1 cellular context compared by ENCODE assay signal in genomic region chr5:150357326-150358260, GRCh38.
A peak's percentile ranks its signal among the peaks of the same experiment; 100 is the strongest.
TF ChIP-seq lines count a peak whose summit lies in the region.

A gene with protein sequence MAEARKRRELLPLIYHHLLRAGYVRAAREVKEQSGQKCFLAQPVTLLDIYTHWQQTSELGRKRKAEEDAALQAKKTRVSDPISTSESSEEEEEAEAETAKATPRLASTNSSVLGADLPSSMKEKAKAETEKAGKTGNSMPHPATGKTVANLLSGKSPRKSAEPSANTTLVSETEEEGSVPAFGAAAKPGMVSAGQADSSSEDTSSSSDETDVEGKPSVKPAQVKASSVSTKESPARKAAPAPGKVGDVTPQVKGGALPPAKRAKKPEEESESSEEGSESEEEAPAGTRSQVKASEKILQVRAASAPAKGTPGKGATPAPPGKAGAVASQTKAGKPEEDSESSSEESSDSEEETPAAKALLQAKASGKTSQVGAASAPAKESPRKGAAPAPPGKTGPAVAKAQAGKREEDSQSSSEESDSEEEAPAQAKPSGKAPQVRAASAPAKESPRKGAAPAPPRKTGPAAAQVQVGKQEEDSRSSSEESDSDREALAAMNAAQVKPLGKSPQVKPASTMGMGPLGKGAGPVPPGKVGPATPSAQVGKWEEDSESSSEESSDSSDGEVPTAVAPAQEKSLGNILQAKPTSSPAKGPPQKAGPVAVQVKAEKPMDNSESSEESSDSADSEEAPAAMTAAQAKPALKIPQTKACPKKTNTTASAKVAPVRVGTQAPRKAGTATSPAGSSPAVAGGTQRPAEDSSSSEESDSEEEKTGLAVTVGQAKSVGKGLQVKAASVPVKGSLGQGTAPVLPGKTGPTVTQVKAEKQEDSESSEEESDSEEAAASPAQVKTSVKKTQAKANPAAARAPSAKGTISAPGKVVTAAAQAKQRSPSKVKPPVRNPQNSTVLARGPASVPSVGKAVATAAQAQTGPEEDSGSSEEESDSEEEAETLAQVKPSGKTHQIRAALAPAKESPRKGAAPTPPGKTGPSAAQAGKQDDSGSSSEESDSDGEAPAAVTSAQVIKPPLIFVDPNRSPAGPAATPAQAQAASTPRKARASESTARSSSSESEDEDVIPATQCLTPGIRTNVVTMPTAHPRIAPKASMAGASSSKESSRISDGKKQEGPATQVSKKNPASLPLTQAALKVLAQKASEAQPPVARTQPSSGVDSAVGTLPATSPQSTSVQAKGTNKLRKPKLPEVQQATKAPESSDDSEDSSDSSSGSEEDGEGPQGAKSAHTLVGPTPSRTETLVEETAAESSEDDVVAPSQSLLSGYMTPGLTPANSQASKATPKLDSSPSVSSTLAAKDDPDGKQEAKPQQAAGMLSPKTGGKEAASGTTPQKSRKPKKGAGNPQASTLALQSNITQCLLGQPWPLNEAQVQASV (N-terminal part only) (plus strand): TSS chr5:150357697. CDS start chr5:150357747, 50 bp downstream.

TF ChIP-seq in HepG2, 621 proteins besides CTCF, POLR2A, EP300 and RAD21 (continued from another document and continues in another):
- TF ChIP-seq, protein P1, sequence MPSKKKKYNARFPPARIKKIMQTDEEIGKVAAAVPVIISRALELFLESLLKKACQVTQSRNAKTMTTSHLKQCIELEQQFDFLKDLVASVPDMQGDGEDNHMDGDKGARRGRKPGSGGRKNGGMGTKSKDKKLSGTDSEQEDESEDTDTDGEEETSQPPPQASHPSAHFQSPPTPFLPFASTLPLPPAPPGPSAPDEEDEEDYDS (CRISPR knock-in tag; IDR thresholded peaks at IDR 0.05) = peak; percentile 91
- TF ChIP-seq NFIB (CRISPR knock-in tag; IDR thresholded peaks at IDR 0.05; ENCODE audit: borderline replicate concordance) = no peak
- 0 out of 2 replicates have a peak, but pooled peaks have one; percentile 59 for TF ChIP-seq E2F2 (CRISPR knock-in tag; IDR thresholded peaks at IDR 0.05; ENCODE audit: borderline replicate concordance)
- no peak for TF ChIP-seq ZNF160 (CRISPR knock-in tag; IDR thresholded peaks at IDR 0.05)
- TF ChIP-seq TMF1 (CRISPR knock-in tag; IDR thresholded peaks at IDR 0.05; ENCODE audit: low read depth) = 0 out of 2 replicates have a peak, but pooled peaks have one; percentile 32
- TF ChIP-seq ZNF30 (CRISPR knock-in tag; IDR thresholded peaks at IDR 0.05) = no peak
- TF ChIP-seq ISL2 (CRISPR knock-in tag; IDR thresholded peaks at IDR 0.05) = no peak
- no peak for TF ChIP-seq TEAD2 (CRISPR knock-in tag; IDR thresholded peaks at IDR 0.05)
- no peak for TF ChIP-seq ELF4 (CRISPR knock-in tag; IDR thresholded peaks at IDR 0.05; ENCODE audit: borderline replicate concordance)
- peak; percentile 85 for TF ChIP-seq SP4 (CRISPR knock-in tag; IDR thresholded peaks at IDR 0.05)
- no peak for TF ChIP-seq CC2D1A (CRISPR knock-in tag; IDR thresholded peaks at IDR 0.05)
- TF ChIP-seq, protein P2, sequence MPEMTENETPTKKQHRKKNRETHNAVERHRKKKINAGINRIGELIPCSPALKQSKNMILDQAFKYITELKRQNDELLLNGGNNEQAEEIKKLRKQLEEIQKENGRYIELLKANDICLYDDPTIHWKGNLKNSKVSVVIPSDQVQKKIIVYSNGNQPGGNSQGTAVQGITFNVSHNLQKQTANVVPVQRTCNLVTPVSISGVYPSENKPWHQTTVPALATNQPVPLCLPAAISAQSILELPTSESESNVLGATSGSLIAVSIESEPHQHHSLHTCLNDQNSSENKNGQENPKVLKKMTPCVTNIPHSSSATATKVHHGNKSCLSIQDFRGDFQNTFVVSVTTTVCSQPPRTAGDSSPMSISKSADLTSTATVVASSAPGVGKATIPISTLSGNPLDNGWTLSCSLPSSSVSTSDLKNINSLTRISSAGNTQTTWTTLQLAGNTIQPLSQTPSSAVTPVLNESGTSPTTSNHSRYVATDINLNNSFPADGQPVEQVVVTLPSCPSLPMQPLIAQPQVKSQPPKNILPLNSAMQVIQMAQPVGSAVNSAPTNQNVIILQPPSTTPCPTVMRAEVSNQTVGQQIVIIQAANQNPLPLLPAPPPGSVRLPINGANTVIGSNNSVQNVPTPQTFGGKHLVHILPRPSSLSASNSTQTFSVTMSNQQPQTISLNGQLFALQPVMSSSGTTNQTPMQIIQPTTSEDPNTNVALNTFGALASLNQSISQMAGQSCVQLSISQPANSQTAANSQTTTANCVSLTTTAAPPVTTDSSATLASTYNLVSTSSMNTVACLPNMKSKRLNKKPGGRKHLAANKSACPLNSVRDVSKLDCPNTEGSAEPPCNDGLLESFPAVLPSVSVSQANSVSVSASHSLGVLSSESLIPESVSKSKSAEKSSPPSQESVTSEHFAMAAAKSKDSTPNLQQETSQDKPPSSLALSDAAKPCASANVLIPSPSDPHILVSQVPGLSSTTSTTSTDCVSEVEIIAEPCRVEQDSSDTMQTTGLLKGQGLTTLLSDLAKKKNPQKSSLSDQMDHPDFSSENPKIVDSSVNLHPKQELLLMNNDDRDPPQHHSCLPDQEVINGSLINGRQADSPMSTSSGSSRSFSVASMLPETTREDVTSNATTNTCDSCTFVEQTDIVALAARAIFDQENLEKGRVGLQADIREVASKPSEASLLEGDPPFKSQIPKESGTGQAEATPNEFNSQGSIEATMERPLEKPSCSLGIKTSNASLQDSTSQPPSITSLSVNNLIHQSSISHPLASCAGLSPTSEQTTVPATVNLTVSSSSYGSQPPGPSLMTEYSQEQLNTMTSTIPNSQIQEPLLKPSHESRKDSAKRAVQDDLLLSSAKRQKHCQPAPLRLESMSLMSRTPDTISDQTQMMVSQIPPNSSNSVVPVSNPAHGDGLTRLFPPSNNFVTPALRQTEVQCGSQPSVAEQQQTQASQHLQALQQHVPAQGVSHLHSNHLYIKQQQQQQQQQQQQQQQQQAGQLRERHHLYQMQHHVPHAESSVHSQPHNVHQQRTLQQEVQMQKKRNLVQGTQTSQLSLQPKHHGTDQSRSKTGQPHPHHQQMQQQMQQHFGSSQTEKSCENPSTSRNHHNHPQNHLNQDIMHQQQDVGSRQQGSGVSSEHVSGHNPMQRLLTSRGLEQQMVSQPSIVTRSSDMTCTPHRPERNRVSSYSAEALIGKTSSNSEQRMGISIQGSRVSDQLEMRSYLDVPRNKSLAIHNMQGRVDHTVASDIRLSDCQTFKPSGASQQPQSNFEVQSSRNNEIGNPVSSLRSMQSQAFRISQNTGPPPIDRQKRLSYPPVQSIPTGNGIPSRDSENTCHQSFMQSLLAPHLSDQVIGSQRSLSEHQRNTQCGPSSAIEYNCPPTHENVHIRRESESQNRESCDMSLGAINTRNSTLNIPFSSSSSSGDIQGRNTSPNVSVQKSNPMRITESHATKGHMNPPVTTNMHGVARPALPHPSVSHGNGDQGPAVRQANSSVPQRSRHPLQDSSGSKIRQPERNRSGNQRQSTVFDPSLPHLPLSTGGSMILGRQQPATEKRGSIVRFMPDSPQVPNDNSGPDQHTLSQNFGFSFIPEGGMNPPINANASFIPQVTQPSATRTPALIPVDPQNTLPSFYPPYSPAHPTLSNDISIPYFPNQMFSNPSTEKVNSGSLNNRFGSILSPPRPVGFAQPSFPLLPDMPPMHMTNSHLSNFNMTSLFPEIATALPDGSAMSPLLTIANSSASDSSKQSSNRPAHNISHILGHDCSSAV (CRISPR knock-in tag; IDR thresholded peaks at IDR 0.05; ENCODE audit: borderline replicate concordance) = no peak
- TF ChIP-seq HNF4A (CRISPR knock-in tag; IDR thresholded peaks at IDR 0.05) = 0 out of 2 replicates have a peak, but pooled peaks have one; percentile 4
- no peak for TF ChIP-seq ZNF614 (CRISPR knock-in tag; IDR thresholded peaks at IDR 0.05; ENCODE audit: borderline replicate concordance)
- TF ChIP-seq ZNF577 (CRISPR knock-in tag; IDR thresholded peaks at IDR 0.05; ENCODE audit: borderline replicate concordance, low read depth) = no peak
- TF ChIP-seq FOXO4 (CRISPR knock-in tag; conservative IDR thresholded peaks at IDR 0.05) = no peak
- TF ChIP-seq CHD4 (IDR thresholded peaks at IDR 0.05; ENCODE audit: borderline replicate concordance, low read length) = no peak
- TF ChIP-seq ZNF530 (CRISPR knock-in tag; IDR thresholded peaks at IDR 0.05; ENCODE audit: low read depth) = no peak
- 0 out of 2 replicates have a peak, but pooled peaks have one; percentile 24 for TF ChIP-seq WIZ (CRISPR knock-in tag; IDR thresholded peaks at IDR 0.05)
- 0 out of 2 replicates have a peak, but pooled peaks have one; percentile 51 for TF ChIP-seq ZNF724P (CRISPR knock-in tag; IDR thresholded peaks at IDR 0.05; ENCODE audit: borderline replicate concordance)
- no peak for TF ChIP-seq HNRNPUL1 (IDR thresholded peaks at IDR 0.05; ENCODE audit: low read depth, low read length)
- TF ChIP-seq ZBTB37 (CRISPR knock-in tag; IDR thresholded peaks at IDR 0.05) = no peak
- peak; percentile 97 for TF ChIP-seq GABPB1 (CRISPR knock-in tag; IDR thresholded peaks at IDR 0.05)
- TF ChIP-seq, protein P3, sequence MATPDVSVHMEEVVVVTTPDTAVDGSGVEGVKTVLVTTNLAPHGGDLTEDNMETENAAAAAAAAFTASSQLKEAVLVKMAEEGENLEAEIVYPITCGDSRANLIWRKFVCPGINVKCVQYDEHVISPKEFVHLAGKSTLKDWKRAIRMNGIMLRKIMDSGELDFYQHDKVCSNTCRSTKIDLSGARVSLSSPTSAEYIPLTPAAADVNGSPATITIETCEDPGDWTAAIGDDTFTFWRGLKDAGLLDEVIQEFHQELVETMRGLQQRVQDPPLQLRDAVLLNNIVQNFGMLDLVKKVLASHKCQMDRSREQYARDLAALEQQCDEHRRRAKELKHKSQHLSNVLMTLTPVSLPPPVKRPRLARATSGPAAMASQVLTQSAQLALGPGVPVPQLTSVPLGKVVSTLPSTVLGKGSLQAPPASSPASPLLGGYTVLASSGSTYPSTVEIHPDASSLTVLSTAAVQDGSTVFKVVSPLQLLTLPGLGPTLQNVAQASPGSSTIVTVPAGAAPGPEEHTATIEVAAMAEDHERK (CRISPR knock-in tag; IDR thresholded peaks at IDR 0.05; ENCODE audit: low read depth) = peak; percentile 22; the same call in 1 of the 2 replicates
- no peak for TF ChIP-seq HOXD1 (CRISPR knock-in tag; IDR thresholded peaks at IDR 0.05)
- TF ChIP-seq, protein P4, sequence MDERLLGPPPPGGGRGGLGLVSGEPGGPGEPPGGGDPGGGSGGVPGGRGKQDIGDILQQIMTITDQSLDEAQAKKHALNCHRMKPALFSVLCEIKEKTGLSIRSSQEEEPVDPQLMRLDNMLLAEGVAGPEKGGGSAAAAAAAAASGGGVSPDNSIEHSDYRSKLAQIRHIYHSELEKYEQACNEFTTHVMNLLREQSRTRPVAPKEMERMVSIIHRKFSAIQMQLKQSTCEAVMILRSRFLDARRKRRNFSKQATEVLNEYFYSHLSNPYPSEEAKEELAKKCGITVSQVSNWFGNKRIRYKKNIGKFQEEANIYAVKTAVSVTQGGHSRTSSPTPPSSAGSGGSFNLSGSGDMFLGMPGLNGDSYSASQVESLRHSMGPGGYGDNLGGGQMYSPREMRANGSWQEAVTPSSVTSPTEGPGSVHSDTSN (CRISPR knock-in tag; IDR thresholded peaks at IDR 0.05) = no peak
- TF ChIP-seq ZNF367 (CRISPR knock-in tag; IDR thresholded peaks at IDR 0.05; ENCODE audit: borderline replicate concordance) = no peak
- peak; percentile 99 for TF ChIP-seq MXI1 (IDR thresholded peaks at IDR 0.05; ENCODE audit: borderline replicate concordance, low read depth, low read length)
- TF ChIP-seq ARHGAP35 (CRISPR knock-in tag; IDR thresholded peaks at IDR 0.05; ENCODE audit: borderline replicate concordance) = no peak
- no peak for TF ChIP-seq ZNF225 (CRISPR knock-in tag; IDR thresholded peaks at IDR 0.05)
- no peak for TF ChIP-seq NPAS2 (CRISPR knock-in tag; IDR thresholded peaks at IDR 0.05; ENCODE audit: borderline replicate concordance)
- peak; percentile 52; the same call in 1 of the 2 replicates for TF ChIP-seq ZNF274 (CRISPR knock-in tag; IDR thresholded peaks at IDR 0.05)
- TF ChIP-seq REL (CRISPR knock-in tag; conservative IDR thresholded peaks at IDR 0.05) = no peak
- no peak for TF ChIP-seq ZNF138 (CRISPR knock-in tag; IDR thresholded peaks at IDR 0.05; ENCODE audit: low read depth)
- TF ChIP-seq DMTF1 (CRISPR knock-in tag; IDR thresholded peaks at IDR 0.05) = no peak
- no peak; the same call in 1 of the 2 replicates for TF ChIP-seq BRD4 (CRISPR knock-in tag; IDR thresholded peaks at IDR 0.05)
- TF ChIP-seq ZNF264 (CRISPR knock-in tag; IDR thresholded peaks at IDR 0.05) = 0 out of 2 replicates have a peak, but pooled peaks have one; percentile 31
